1 cellular context compared by ENCODE assay signal in the genomic region with DNA sequence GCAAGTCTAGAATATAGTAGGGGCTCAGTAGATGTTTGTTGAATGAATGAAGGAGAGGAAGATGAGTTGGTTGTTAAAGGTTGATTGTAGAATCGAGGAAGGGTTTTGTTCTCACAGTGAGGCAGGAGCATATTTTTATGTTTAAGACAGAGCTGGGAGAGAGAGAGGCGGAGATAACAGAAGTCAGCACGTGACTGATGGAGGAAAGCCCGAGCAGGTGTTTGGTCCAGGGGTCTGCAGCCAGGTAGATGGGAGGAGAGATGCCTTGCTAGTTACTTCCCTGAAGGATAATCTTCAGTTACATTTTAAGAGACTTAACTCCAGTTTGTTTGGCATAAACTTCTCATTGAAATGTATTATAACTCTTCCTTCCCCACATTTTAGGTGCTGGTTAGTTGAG.
TF ChIP-seq lines count a peak whose summit lies in the region.

No MANE protein-coding gene starts in this region.

TF ChIP-seq in WTC11, 78 proteins besides CTCF, POLR2A, EP300 and RAD21 (continued from another document):
- TF ChIP-seq, protein P1, sequence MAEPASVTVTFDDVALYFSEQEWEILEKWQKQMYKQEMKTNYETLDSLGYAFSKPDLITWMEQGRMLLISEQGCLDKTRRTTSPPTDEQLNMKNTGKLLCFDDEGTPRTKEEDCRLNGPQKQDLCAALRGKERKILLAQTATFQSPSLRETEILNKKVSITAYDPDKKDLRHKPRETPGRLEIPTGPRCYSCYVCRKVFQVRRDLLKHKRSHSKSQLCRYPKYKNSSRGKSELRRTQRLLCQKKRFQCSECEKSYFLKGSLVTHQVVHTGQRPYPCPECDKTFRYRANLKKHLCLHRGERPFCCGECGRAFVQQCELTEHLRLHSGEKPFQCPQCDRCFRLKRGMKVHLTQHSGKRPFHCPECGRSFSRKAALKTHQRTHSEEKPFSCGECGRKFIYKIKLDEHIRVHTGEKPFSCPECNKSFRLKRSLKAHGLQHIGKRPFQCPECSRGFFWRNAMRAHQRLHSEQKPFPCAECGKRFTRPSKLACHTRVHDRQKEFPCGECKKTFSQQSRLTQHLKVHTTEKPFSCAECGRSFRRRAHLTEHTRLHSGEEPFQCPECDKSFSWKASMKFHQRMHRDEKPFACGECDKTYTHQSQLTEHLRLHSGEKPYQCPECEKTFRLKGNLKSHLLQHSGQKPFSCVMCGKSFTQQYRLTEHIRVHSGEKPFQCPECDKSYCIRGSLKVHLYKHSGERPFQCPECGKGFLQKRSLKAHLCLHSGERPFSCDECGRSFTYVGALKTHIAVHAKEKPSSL (CRISPR knock-in tag; conservative IDR thresholded peaks at IDR 0.05), result no peak
- TF ChIP-seq HMGA2 (CRISPR knock-in tag; IDR thresholded peaks at IDR 0.05), result no peak
- TF ChIP-seq, protein P2, sequence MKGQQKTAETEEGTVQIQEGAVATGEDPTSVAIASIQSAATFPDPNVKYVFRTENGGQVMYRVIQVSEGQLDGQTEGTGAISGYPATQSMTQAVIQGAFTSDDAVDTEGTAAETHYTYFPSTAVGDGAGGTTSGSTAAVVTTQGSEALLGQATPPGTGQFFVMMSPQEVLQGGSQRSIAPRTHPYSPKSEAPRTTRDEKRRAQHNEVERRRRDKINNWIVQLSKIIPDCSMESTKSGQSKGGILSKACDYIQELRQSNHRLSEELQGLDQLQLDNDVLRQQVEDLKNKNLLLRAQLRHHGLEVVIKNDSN (CRISPR knock-in tag; IDR thresholded peaks at IDR 0.05), result no peak
- TF ChIP-seq, protein P3, sequence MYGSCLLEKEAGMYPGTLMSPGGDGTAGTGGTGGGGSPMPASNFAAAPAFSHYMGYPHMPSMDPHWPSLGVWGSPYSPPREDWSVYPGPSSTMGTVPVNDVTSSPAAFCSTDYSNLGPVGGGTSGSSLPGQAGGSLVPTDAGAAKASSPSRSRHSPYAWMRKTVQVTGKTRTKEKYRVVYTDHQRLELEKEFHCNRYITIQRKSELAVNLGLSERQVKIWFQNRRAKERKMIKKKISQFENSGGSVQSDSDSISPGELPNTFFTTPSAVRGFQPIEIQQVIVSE (CRISPR knock-in tag; IDR thresholded peaks at IDR 0.05; ENCODE audit: borderline replicate concordance), result no peak
